Comparison of ENCODE assay signal across 15 cellular contexts in the genomic region with DNA sequence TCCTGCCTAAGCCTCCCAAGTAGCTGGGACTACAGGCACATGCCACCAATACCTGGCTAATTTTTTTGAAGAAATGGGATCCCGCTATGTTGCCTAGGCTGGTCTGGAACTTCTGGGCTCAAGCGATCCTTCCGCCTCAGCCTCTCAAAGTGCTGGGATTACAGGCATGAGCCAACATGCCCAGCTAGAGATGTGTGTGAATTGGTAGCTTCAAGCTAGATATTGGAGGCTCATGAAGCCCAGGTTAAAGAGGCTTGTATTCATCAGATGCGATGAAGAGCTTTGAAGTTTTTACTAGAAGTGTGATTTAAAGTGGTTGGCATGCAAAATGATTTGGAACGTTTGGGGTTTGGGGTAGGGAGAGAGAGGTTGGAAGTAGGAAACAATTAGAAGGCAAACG. TPM values are rescaled to one million over a fixed set of nuclear protein-coding genes. Genes with fewer than 3 reads are reported as not detected.
DNase-seq lines count a peak whose midpoint lies in the region; ATAC-seq, FAIRE-seq and TF ChIP-seq lines count a peak whose summit lies in the region.
"Had no signal": no experiment of that assay in that cellular context is flagged by ENCODE, and none has a peak within 500 bp of the region (broad histone marks: within the 10 kb centered on the region; RNA-seq: fewer than 3 reads in every experiment).

No MANE protein-coding gene starts in this region.

- CTCF ChIA-PET in A549 (lab: Yijun Ruan, JAX) (interaction anchor here (1.0 to 1.6 kb wide), 6 partner anchors 12 to 466 kb away, joined by 3 to 6 read pairs (median 3); a partner anchor contains a TSS), Calu3 (lab: Charles Lee) (interaction anchor here (0.8 kb wide), 1 partner anchor 382 kb away, joined by 3 read pairs; no protein-coding TSS in a partner anchor)
- CTCF ChIA-PET in activated CD8-positive, alpha-beta T cell treated with anti-CD3 and anti-CD28 coated beads for 36 hours (lab: Charles Lee): interaction anchor here (0.6 to 2.0 kb wide), 10 partner anchors 11 to 465 kb away, joined by 3 to 9 read pairs (median 5); a partner anchor contains a TSS

- no peaks in the 10 kb centered on the region for H3K36me3 ChIP-seq in lower lobe of right lung
- H3K36me3 ChIP-seq: tibial artery, WERI-Rb-1 had no signal

- intact Hi-C loops in Calu3 (cut with micrococcal nuclease; ENCODE audit: unreplicated experiment) (no loop called here), lower lobe of right lung (cut with DNase I) (no loop called here)
- intact Hi-C loops in activated CD8-positive, alpha-beta T cell treated with anti-CD3 and anti-CD28 coated beads for 36 hours (cut with micrococcal nuclease): loop anchor here (10.0 kb wide), 1 partner anchor 462 kb away; a partner anchor contains a TSS

- no peak for TF ChIP-seq EP300 in A549 (IDR thresholded peaks at IDR 0.05)

- POLR2A ChIA-PET in A549 (lab: Yijun Ruan, JAX): interaction anchor here (1.4 kb wide), 1 partner anchor 19 kb away, joined by 3 read pairs; no protein-coding TSS in a partner anchor
- POLR2A ChIA-PET in activated CD8-positive, alpha-beta T cell treated with anti-CD3 and anti-CD28 coated beads for 36 hours (lab: Charles Lee): interaction anchor here (0.6 to 2.0 kb wide), 2 partner anchors 19 to 363 kb away, joined by 3 to 8 read pairs; a partner anchor contains a TSS

- no peak for TF ChIP-seq RAD21 in A549 (conservative IDR thresholded peaks at IDR 0.05 in 1 of 2, IDR thresholded peaks at IDR 0.05 in 1 of 2)

- H3K27ac ChIP-seq in A549 (peak overlapping the region; percentile 93 to 94), lower lobe of right lung (peak overlapping the region; percentile 12)
- H3K27ac ChIP-seq: tibial artery, WERI-Rb-1 had no signal

- H3K27me3 Mint-ChIP-seq in Calu3 (ENCODE audit: unreplicated experiment): no peaks in the 10 kb centered on the region
- H3K27me3 Mint-ChIP-seq in activated CD8-positive, alpha-beta T cell treated with anti-CD3 and anti-CD28 coated beads for 36 hours: no peaks in the 10 kb centered on the region
- no peaks in the 10 kb centered on the region for H3K27me3 Mint-ChIP-seq in progenitor cell of endocrine pancreas

- no TSS peak for BruUV-seq in Calu3 (replicated peaks; lab: Mats Ljungman, UMichigan)

- FAIRE-seq in A549 (lab: Jason Lieb, UNC): no peak

- TF ChIP-seq CTCF in A549 (IDR thresholded peaks at IDR 0.05): no peak
- no peak for TF ChIP-seq CTCF in Calu3 (IDR thresholded peaks at IDR 0.05; ENCODE audit: unreplicated experiment)
- no peak for TF ChIP-seq CTCF in activated CD8-positive, alpha-beta T cell treated with anti-CD3 and anti-CD28 coated beads for 36 hours (IDR thresholded peaks at IDR 0.05)
- no peak for TF ChIP-seq CTCF in lower lobe of right lung (IDR thresholded peaks at IDR 0.05)
- TF ChIP-seq CTCF in progenitor cell of endocrine pancreas (IDR thresholded peaks at IDR 0.05; ENCODE audit: unreplicated experiment): no peak

- no peak for DNase-seq in A549 (ENCODE audit: low read depth in 1 of 2, low spot score in 1 of 2)
- no peak for DNase-seq in Calu3
- no peak for DNase-seq in activated CD8-positive, alpha-beta T cell treated with anti-CD3 and anti-CD28 coated beads for 36 hours
- no peak for DNase-seq in lower lobe of right lung
- no peak for DNase-seq in progenitor cell of endocrine pancreas (ENCODE audit: low spot score, unreplicated experiment)
- DNase-seq: COR-L47; effector CD4-positive, alpha-beta T cell; KG1; NCI-H2029 treated with DMSO at 0.1 percent for 48 hours; posterior cingulate gyrus; tibial artery; WERI-Rb-1 had no signal

- TF ChIP-seq POLR2A in A549 (IDR thresholded peaks at IDR 0.05; ENCODE audit: low read length): no peak

- no peak overlapping the region for H3K4me3 ChIP-seq in A549
- no peak overlapping the region for H3K4me3 ChIP-seq in lower lobe of right lung
- H3K4me3 ChIP-seq: tibial artery had no signal

- peak overlapping the region; percentile 91 for H3K4me2 ChIP-seq in A549

- WGBS in A549 (ENCODE audit: missing lambda C conversion rate): 80% methylated on average over 6 of the region's 6 CpGs

- H3K4me1 ChIP-seq in A549: peaks cover 93% of the 10 kb centered on the region
- peaks cover 55% of the 10 kb centered on the region for H3K4me1 ChIP-seq in lower lobe of right lung

- no peaks in the 10 kb centered on the region for H3K27me3 ChIP-seq in lower lobe of right lung (ENCODE audit: low read depth)
- H3K27me3 ChIP-seq: tibial artery had no signal

- H3K27ac Mint-ChIP-seq in Calu3 (ENCODE audit: unreplicated experiment): peak overlapping the region; percentile 98
- peak overlapping the region; percentile 70 for H3K27ac Mint-ChIP-seq in activated CD8-positive, alpha-beta T cell treated with anti-CD3 and anti-CD28 coated beads for 36 hours
- H3K27ac Mint-ChIP-seq in progenitor cell of endocrine pancreas: no peak overlapping the region

- ATAC-seq in A549 (no peak), lower lobe of right lung (no peak), GM21786 (IDR thresholded peaks at IDR 0.05; ENCODE audit: unreplicated experiment) (no peak), HG03280 (IDR thresholded peaks at IDR 0.05; ENCODE audit: unreplicated experiment) (no peak), HG02610 (IDR thresholded peaks at IDR 0.05; ENCODE audit: unreplicated experiment) (no peak)
- no peak for ATAC-seq in activated CD8-positive, alpha-beta T cell treated with anti-CD3 and anti-CD28 coated beads for 36 hours

- H3K4me3 Mint-ChIP-seq in Calu3 (ENCODE audit: low read depth, unreplicated experiment) (no peak overlapping the region), progenitor cell of endocrine pancreas (ENCODE audit: low read depth) (no peak overlapping the region)
- H3K4me3 Mint-ChIP-seq in activated CD8-positive, alpha-beta T cell treated with anti-CD3 and anti-CD28 coated beads for 36 hours: no peak overlapping the region

- H3K4me1 Mint-ChIP-seq in Calu3 (ENCODE audit: low read depth, unreplicated experiment) (peaks cover 87% of the 10 kb centered on the region), progenitor cell of endocrine pancreas (ENCODE audit: low read depth) (peaks cover 19% of the 10 kb centered on the region)
- peaks cover 65% of the 10 kb centered on the region for H3K4me1 Mint-ChIP-seq in activated CD8-positive, alpha-beta T cell treated with anti-CD3 and anti-CD28 coated beads for 36 hours (ENCODE audit: low read depth)

- H3K9me3 Mint-ChIP-seq in Calu3 (ENCODE audit: low read depth, unreplicated experiment) (no peaks in the 10 kb centered on the region), progenitor cell of endocrine pancreas (ENCODE audit: low read depth) (no peaks in the 10 kb centered on the region)
- no peaks in the 10 kb centered on the region for H3K9me3 Mint-ChIP-seq in activated CD8-positive, alpha-beta T cell treated with anti-CD3 and anti-CD28 coated beads for 36 hours

- no peaks in the 10 kb centered on the region for H3K9me3 ChIP-seq in A549
- H3K9me3 ChIP-seq in lower lobe of right lung: no peaks in the 10 kb centered on the region
- H3K9me3 ChIP-seq: tibial artery had no signal

- H3K36me3 Mint-ChIP-seq in Calu3 (ENCODE audit: insufficient read depth, unreplicated experiment) (peaks cover 33% of the 10 kb centered on the region), progenitor cell of endocrine pancreas (ENCODE audit: insufficient read depth) (no peaks in the 10 kb centered on the region)
- no peaks in the 10 kb centered on the region for H3K36me3 Mint-ChIP-seq in activated CD8-positive, alpha-beta T cell treated with anti-CD3 and anti-CD28 coated beads for 36 hours (ENCODE audit: low read depth)

TF ChIP-seq in A549, 52 proteins besides CTCF, POLR2A, EP300 and RAD21:
- TF ChIP-seq TFCP2L1 (CRISPR knock-in tag; IDR thresholded peaks at IDR 0.05) (no peak), NR3C1 (IDR thresholded peaks at IDR 0.05) (no peak), ZFP36 (IDR thresholded peaks at IDR 0.05; ENCODE audit: borderline replicate concordance, partially characterized antibody) (no peak)
TF ChIP-seq in A549: peak in this region for 0.

RNA-seq across cellular contexts. Expression of a gene that starts 19.6 kb away (rescaled TPM):
- polyA plus RNA-seq in A549 (2011; rRNA removed) (16.5 and 23.7 TPM in 2 replicates), A549 (2017; fragmentation: RNase III; extraction: RNeasy Plus Mini Kit Qiagen cat#74134 plus additional on column Dnase treatment) (14.4 to 17.1 TPM (median 15.9 TPM) in 3 replicates)
- 13.8 and 17.9 TPM in 2 replicates for polyA plus RNA-seq in A549 (2012; cell fraction: cytosol; rRNA removed)
- polyA plus RNA-seq in A549 (2012; cell fraction: nucleus; rRNA removed): 18.8 and 19.0 TPM in 2 replicates
- 26.2 and 33.8 TPM in 2 replicates for polyA minus RNA-seq in A549 (2011; rRNA and poly(A)+ RNA removed)
- total RNA-seq in Calu3 (2022) (117 and 132 TPM in 2 replicates), lower lobe of right lung (42.4 TPM), progenitor cell of endocrine pancreas (36.6 and 37.1 TPM in 2 replicates)
- total RNA-seq in activated CD8-positive, alpha-beta T cell treated with anti-CD3 and anti-CD28 coated beads for 36 hours: 10 to 100 TPM; 34.4 to 35.3 TPM

RNA-seq across cellular contexts. Expression of a gene that starts 42.1 kb away (rescaled TPM):
- polyA plus RNA-seq in A549 (2011; rRNA removed): 68.6 and 77.2 TPM in 2 replicates
- 60.6 and 70.7 TPM in 2 replicates for polyA plus RNA-seq in A549 (2012; cell fraction: cytosol; rRNA removed)
- polyA plus RNA-seq in A549 (2012; cell fraction: nucleus; rRNA removed): 41.3 and 43.8 TPM in 2 replicates
- polyA plus RNA-seq in A549 (2017; fragmentation: RNase III; extraction: RNeasy Plus Mini Kit Qiagen cat#74134 plus additional on column Dnase treatment): 80.5 to 86.1 TPM (median 85.5 TPM) in 3 replicates
- 37.2 and 58.9 TPM in 2 replicates for polyA minus RNA-seq in A549 (2011; rRNA and poly(A)+ RNA removed)
- total RNA-seq in Calu3 (2022): 115 and 117 TPM in 2 replicates
- 10 to 100 TPM; 58.3 to 61.9 TPM for total RNA-seq in activated CD8-positive, alpha-beta T cell treated with anti-CD3 and anti-CD28 coated beads for 36 hours
- 22.3 TPM for total RNA-seq in lower lobe of right lung
- total RNA-seq in progenitor cell of endocrine pancreas: 221 and 222 TPM in 2 replicates
